In genomic region chr9:130064621-130065020, GRCh38 we compare ENCODE assay signal across 19 cellular contexts.
"Had no signal": no experiment of that assay in that cellular context is flagged by ENCODE, and none has a peak within 500 bp of the region (broad histone marks: within the 10 kb centered on the region; RNA-seq: fewer than 3 reads in every experiment).

No MANE protein-coding gene starts in this region.

- H3K27me3 ChIP-seq: gastroesophageal sphincter, heart left ventricle, SJSA1, transverse colon had no signal

- ATAC-seq: esophagus mucosa; gastroesophageal sphincter; heart left ventricle; natural killer cell treated with Interleukin-12 subunit alpha and Interleukin-12 subunit beta and Interleukin-15 and Interleukin-18, amount 100 ng/mL, for 72 hours had no signal

- H3K4me3 ChIP-seq: coronary artery, gastroesophageal sphincter, heart left ventricle, SJSA1, transverse colon had no signal

- H3K27me3 Mint-ChIP-seq: activated naive CD8-positive, alpha-beta T cell treated with anti-CD3 and anti-CD28 coated beads for 36 hours; brain; memory B cell; natural killer cell treated with Interleukin-12 subunit alpha and Interleukin-12 subunit beta and Interleukin-15 and Interleukin-18, amount 100 ng/mL, for 72 hours; stimulated activated naive CD8-positive, alpha-beta T cell treated with anti-CD3 and anti-CD28 coated beads, Interleukin-15, Interleukin-2, amounts not matched to agents 100 ng/mL and 50 ng/mL, for 24 hours had no signal

- H3K4me1 ChIP-seq: SJSA1 had no signal

- H3K36me3 ChIP-seq: gastroesophageal sphincter, transverse colon had no signal

- H3K9me3 Mint-ChIP-seq: activated naive CD8-positive, alpha-beta T cell treated with anti-CD3 and anti-CD28 coated beads for 36 hours; activated T-helper 1 cell treated with anti-CD3 and anti-CD28 coated beads, Interleukin-12 subunit alpha, Interleukin-12 subunit beta, Interleukin-2, Interleukin-4 antibody, amounts not matched to agents 30 ng/mL and 10 ng/mL and 1 ng/mL, durations not matched to agents 14 hours and 24 hours and 36 hours; brain; memory B cell; natural killer cell treated with Interleukin-12 subunit alpha and Interleukin-12 subunit beta and Interleukin-15 and Interleukin-18, amount 100 ng/mL, for 72 hours; stimulated activated naive CD8-positive, alpha-beta T cell treated with anti-CD3 and anti-CD28 coated beads, Interleukin-15, Interleukin-2, amounts not matched to agents 100 ng/mL and 50 ng/mL, for 24 hours; T-helper 1 cell treated with Interleukin-12 subunit alpha and Interleukin-12 subunit beta and Interleukin-4 antibody, amounts not matched to agents 30 μg/mL and 1 μg/mL, for 36 hours had no signal

- DNase-seq: activated CD4-positive, alpha-beta T cell treated with anti-CD3 and anti-CD28 coated beads, Interleukin-2, amount 50 U/mL, for 4 hours; activated naive CD8-positive, alpha-beta T cell treated with anti-CD3 and anti-CD28 coated beads for 36 hours; amniotic stem cell; central memory CD4-positive, alpha-beta T cell; heart left ventricle; kidney glomerular epithelial cell; occipital lobe; transverse colon had no signal

- H3K4me3 Mint-ChIP-seq: activated naive CD8-positive, alpha-beta T cell treated with anti-CD3 and anti-CD28 coated beads for 36 hours; activated T-helper 1 cell treated with anti-CD3 and anti-CD28 coated beads, Interleukin-12 subunit alpha, Interleukin-12 subunit beta, Interleukin-2, Interleukin-4 antibody, amounts not matched to agents 30 ng/mL and 10 ng/mL and 1 ng/mL, durations not matched to agents 14 hours and 24 hours and 36 hours; brain; memory B cell; natural killer cell treated with Interleukin-12 subunit alpha and Interleukin-12 subunit beta and Interleukin-15 and Interleukin-18, amount 100 ng/mL, for 72 hours; stimulated activated naive CD8-positive, alpha-beta T cell treated with anti-CD3 and anti-CD28 coated beads, Interleukin-15, Interleukin-2, amounts not matched to agents 100 ng/mL and 50 ng/mL, for 24 hours; T-helper 1 cell treated with Interleukin-12 subunit alpha and Interleukin-12 subunit beta and Interleukin-4 antibody, amounts not matched to agents 30 μg/mL and 1 μg/mL, for 36 hours had no signal

- H3K27ac ChIP-seq: coronary artery, gastroesophageal sphincter, heart left ventricle, SJSA1, transverse colon, VCaP had no signal

- H3K9me3 ChIP-seq: gastroesophageal sphincter, heart left ventricle, SJSA1, transverse colon had no signal

- H3K27ac Mint-ChIP-seq: activated naive CD8-positive, alpha-beta T cell treated with anti-CD3 and anti-CD28 coated beads for 36 hours; activated T-helper 1 cell treated with anti-CD3 and anti-CD28 coated beads, Interleukin-12 subunit alpha, Interleukin-12 subunit beta, Interleukin-2, Interleukin-4 antibody, amounts not matched to agents 30 ng/mL and 10 ng/mL and 1 ng/mL, durations not matched to agents 14 hours and 24 hours and 36 hours; brain; memory B cell; natural killer cell treated with Interleukin-12 subunit alpha and Interleukin-12 subunit beta and Interleukin-15 and Interleukin-18, amount 100 ng/mL, for 72 hours; stimulated activated naive CD8-positive, alpha-beta T cell treated with anti-CD3 and anti-CD28 coated beads, Interleukin-15, Interleukin-2, amounts not matched to agents 100 ng/mL and 50 ng/mL, for 24 hours; T-helper 1 cell treated with Interleukin-12 subunit alpha and Interleukin-12 subunit beta and Interleukin-4 antibody, amounts not matched to agents 30 μg/mL and 1 μg/mL, for 36 hours had no signal

- H3K36me3 Mint-ChIP-seq: natural killer cell treated with Interleukin-12 subunit alpha and Interleukin-12 subunit beta and Interleukin-15 and Interleukin-18, amount 100 ng/mL, for 72 hours had no signal
